8 cellular contexts compared by ENCODE assay signal in genomic region chr2:31138037-31138962, GRCh38. TPM values are rescaled to one million over a fixed set of nuclear protein-coding genes. Genes with fewer than 3 reads are reported as not detected.
DNase-seq lines count a peak whose midpoint lies in the region; ATAC-seq and TF ChIP-seq lines count a peak whose summit lies in the region.

A gene with protein sequence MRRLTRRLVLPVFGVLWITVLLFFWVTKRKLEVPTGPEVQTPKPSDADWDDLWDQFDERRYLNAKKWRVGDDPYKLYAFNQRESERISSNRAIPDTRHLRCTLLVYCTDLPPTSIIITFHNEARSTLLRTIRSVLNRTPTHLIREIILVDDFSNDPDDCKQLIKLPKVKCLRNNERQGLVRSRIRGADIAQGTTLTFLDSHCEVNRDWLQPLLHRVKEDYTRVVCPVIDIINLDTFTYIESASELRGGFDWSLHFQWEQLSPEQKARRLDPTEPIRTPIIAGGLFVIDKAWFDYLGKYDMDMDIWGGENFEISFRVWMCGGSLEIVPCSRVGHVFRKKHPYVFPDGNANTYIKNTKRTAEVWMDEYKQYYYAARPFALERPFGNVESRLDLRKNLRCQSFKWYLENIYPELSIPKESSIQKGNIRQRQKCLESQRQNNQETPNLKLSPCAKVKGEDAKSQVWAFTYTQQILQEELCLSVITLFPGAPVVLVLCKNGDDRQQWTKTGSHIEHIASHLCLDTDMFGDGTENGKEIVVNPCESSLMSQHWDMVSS (minus strand): TSS chr2:31138440. CDS start chr2:31138086, 354 bp downstream.

- no peaks in the 10 kb centered on the region for H3K36me3 ChIP-seq in subcutaneous abdominal adipose tissue (ENCODE audit: control insufficient read depth in 5 of 5, insufficient read depth in 5 of 5, low read length in 5 of 5)

- H3K9me3 ChIP-seq in subcutaneous abdominal adipose tissue (ENCODE audit: control insufficient read depth in 5 of 5, low read length in 5 of 5) = no peaks in the 10 kb centered on the region

- peak; percentile 43 for ATAC-seq in GM18861 (IDR thresholded peaks at IDR 0.05; ENCODE audit: unreplicated experiment)
- no peak for ATAC-seq in HG03039 (IDR thresholded peaks at IDR 0.05; ENCODE audit: unreplicated experiment)

- peaks cover 0 to 23% (median 20%) of the 10 kb centered on the region in 5 donors for H3K4me1 ChIP-seq in subcutaneous abdominal adipose tissue (ENCODE audit: control insufficient read depth in 5 of 5, insufficient read depth in 5 of 5, low read length in 5 of 5)

- no peak within 1 kb of the TSS for H3K27ac ChIP-seq in subcutaneous abdominal adipose tissue (ENCODE audit: low read depth, low read length)

- H3K9ac ChIP-seq in subcutaneous abdominal adipose tissue (ENCODE audit: low read length in 5 of 5) = no peak within 1 kb of the TSS

- TF ChIP-seq CTCF in AG10803 (conservative IDR thresholded peaks at IDR 0.05; ENCODE audit: low read length) = peak; percentile 39

- H3K27me3 ChIP-seq in subcutaneous abdominal adipose tissue (ENCODE audit: control insufficient read depth in 5 of 5, insufficient read depth in 4 of 5, low read length in 5 of 5) = peaks cover 20 to 40% (median 33%) of the 10 kb centered on the region in 5 donors

- H3K4me3 ChIP-seq in AG10803 (ENCODE audit: low read length) (peak within 1 kb of the TSS; percentile 52), subcutaneous abdominal adipose tissue (ENCODE audit: low read depth in 1 of 5, low read length in 5 of 5) (peak within 1 kb of the TSS in 4 of 5 donors; percentile 53 to 68 (median 57))

- DNase-seq in AG10803 (ENCODE audit: low read depth) = peak; percentile 20
- DNase-seq in NCI-H1048 (lab: John Stamatoyannopoulos, UW) = peak; percentile 71
- peak; percentile 76 for DNase-seq in activated CD8-positive, alpha-beta memory T cell treated with anti-CD3 and anti-CD28 coated beads, Interleukin-2, amount 50 U/mL, for 48 hours
- peak; percentile 20 for DNase-seq in fibroblast of peridontal ligament (ENCODE audit: extremely low read depth)
- peak; percentile 4 for DNase-seq in myocyte (ENCODE audit: low read depth)

RNA-seq across cellular contexts. Expression of the gene that starts here (rescaled TPM):
- not detected in 2 replicates for total RNA-seq in myocyte
- not detected for polyA plus RNA-seq in myocyte (2012)

Comparison
In these comparisons a context has a peak if more than half of its experiments do, and no peak if none do; other contexts are left out.
1. Peak in DNase-seq in myocyte; RNA of the gene not detected or under 1 TPM.
2. DNase-seq: peak in every context shown above with its lines; median percentile 76 in activated CD8-positive, alpha-beta memory T cell treated with anti-CD3 and anti-CD28 coated beads, Interleukin-2, amount 50 U/mL, for 48 hours; 71 in NCI-H1048; 20 in AG10803; 20 in fibroblast of peridontal ligament; 4 in myocyte.